In the genomic region with DNA sequence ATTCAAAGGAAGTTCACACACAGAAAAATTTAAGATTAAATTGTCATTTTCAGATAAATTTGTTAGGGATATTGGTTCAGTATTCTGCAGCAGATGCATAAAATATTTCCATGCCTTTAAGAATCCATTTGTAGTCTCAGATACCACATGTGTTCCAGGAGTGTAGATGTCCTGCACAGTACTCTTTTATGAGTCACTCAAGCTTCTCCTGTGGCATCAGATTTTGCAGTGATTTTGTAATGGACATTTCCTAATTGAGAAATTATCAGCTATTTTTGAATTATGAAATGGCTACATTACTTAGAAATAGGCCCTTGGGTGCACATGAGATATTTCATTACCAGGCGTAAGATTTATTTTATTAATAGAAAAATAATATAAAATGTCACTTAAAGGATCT, we compare ENCODE assay signal across 33 cellular contexts. TPM values are rescaled to one million over a fixed set of nuclear protein-coding genes. Genes with fewer than 3 reads are reported as not detected.
"Had no signal": no experiment of that assay in that cellular context is flagged by ENCODE, and none has a peak within 500 bp of the region (broad histone marks: within the 10 kb centered on the region; RNA-seq: fewer than 3 reads in every experiment).

No MANE protein-coding gene starts in this region.

- ATAC-seq: foreskin keratinocyte; gastroesophageal sphincter; heart left ventricle; left cardiac atrium; left lung; naive thymus-derived CD8-positive, alpha-beta T cell; psoas muscle; right cardiac atrium; stimulated activated naive B cell treated with anti-CD40 and anti-IgM and Interleukin-4, amounts not matched to agents 10 μg/mL and 1 μg/mL and 100 μg/mL, for 72 hours had no signal

- H3K4me1 Mint-ChIP-seq: naive thymus-derived CD8-positive, alpha-beta T cell; stimulated activated naive B cell treated with anti-CD40 and anti-IgM and Interleukin-4, amounts not matched to agents 10 μg/mL and 1 μg/mL and 100 μg/mL, for 72 hours had no signal

- DNase-seq: dermis blood vessel endothelial cell; effector memory CD4-positive, alpha-beta T cell; heart left ventricle; left cardiac atrium; left lung; mesendoderm; midbrain; naive thymus-derived CD8-positive, alpha-beta T cell; nephron progenitor cell; occipital lobe; ovary; posterior cingulate gyrus; psoas muscle; right cardiac atrium; sigmoid colon; stimulated activated CD4-positive, alpha-beta T cell treated with anti-CD3 and anti-CD28 coated beads, Interleukin-4, amount 100 ng/mL, for 4 hours; stimulated activated naive B cell treated with anti-CD40 and anti-IgM and Interleukin-4, amounts not matched to agents 10 μg/mL and 1 μg/mL and 100 μg/mL, for 72 hours; upper lobe of left lung had no signal

- H3K4me3 Mint-ChIP-seq: naive thymus-derived CD8-positive, alpha-beta T cell; nephron progenitor cell; stimulated activated naive B cell treated with anti-CD40 and anti-IgM and Interleukin-4, amounts not matched to agents 10 μg/mL and 1 μg/mL and 100 μg/mL, for 72 hours; stimulated activated naive CD8-positive, alpha-beta T cell treated with anti-CD3 and anti-CD28 coated beads, Interleukin-15, Interleukin-2, amounts not matched to agents 100 ng/mL and 50 ng/mL, for 24 hours had no signal

- H3K36me3 Mint-ChIP-seq: naive thymus-derived CD8-positive, alpha-beta T cell; stimulated activated naive B cell treated with anti-CD40 and anti-IgM and Interleukin-4, amounts not matched to agents 10 μg/mL and 1 μg/mL and 100 μg/mL, for 72 hours had no signal

- H3K27ac Mint-ChIP-seq: naive thymus-derived CD8-positive, alpha-beta T cell; nephron progenitor cell; stimulated activated naive B cell treated with anti-CD40 and anti-IgM and Interleukin-4, amounts not matched to agents 10 μg/mL and 1 μg/mL and 100 μg/mL, for 72 hours; stimulated activated naive CD8-positive, alpha-beta T cell treated with anti-CD3 and anti-CD28 coated beads, Interleukin-15, Interleukin-2, amounts not matched to agents 100 ng/mL and 50 ng/mL, for 24 hours had no signal

- H3K4me3 ChIP-seq: coronary artery, gastroesophageal sphincter, heart left ventricle, hepatocyte, left lung, ovary, psoas muscle, sigmoid colon, thoracic aorta, tibial nerve, upper lobe of left lung had no signal

- H3K9me3 Mint-ChIP-seq: stimulated activated naive CD8-positive, alpha-beta T cell treated with anti-CD3 and anti-CD28 coated beads, Interleukin-15, Interleukin-2, amounts not matched to agents 100 ng/mL and 50 ng/mL, for 24 hours had no signal

RNA-seq across cellular contexts. Expression of gene MMP3, which starts 18.9 kb away (rescaled TPM):
- total RNA-seq: chondrocyte; dermis blood vessel endothelial cell; endothelial cell of umbilical vein; heart left ventricle; kidney epithelial cell; left cardiac atrium; lung microvascular endothelial cell; myocyte; naive thymus-derived CD8-positive, alpha-beta T cell; occipital lobe; renal cortical epithelial cell; right cardiac atrium; skeletal muscle tissue had no signal
- polyA plus RNA-seq: endothelial cell of umbilical vein; heart left ventricle; naive thymus-derived CD8-positive, alpha-beta T cell; right cardiac atrium had no signal

RNA-seq across cellular contexts. Expression of gene MMP1, which starts 26.6 kb away (rescaled TPM):
- total RNA-seq: gastroesophageal sphincter; lower leg skin; naive thymus-derived CD8-positive, alpha-beta T cell; occipital lobe; tibial nerve had no signal
- polyA plus RNA-seq: naive thymus-derived CD8-positive, alpha-beta T cell had no signal

RNA-seq across cellular contexts. Expression of gene MMP10, which starts 44.1 kb away (rescaled TPM):
- total RNA-seq: heart left ventricle; left cardiac atrium; lower leg skin; myocyte; naive thymus-derived CD8-positive, alpha-beta T cell; occipital lobe; psoas muscle; right cardiac atrium; sigmoid colon; skeletal muscle tissue; thoracic aorta; tibial nerve had no signal
- polyA plus RNA-seq: heart left ventricle; naive thymus-derived CD8-positive, alpha-beta T cell; right cardiac atrium had no signal

RNA-seq across cellular contexts. Expression of gene MMP12, which starts 50.2 kb away (rescaled TPM):
- total RNA-seq: dermis blood vessel endothelial cell; endothelial cell of umbilical vein; foreskin keratinocyte; gastroesophageal sphincter; kidney epithelial cell; left cardiac atrium; lung microvascular endothelial cell; myocyte; naive thymus-derived CD8-positive, alpha-beta T cell; occipital lobe; ovary; psoas muscle; right cardiac atrium; skeletal muscle tissue; thoracic aorta; tibial nerve had no signal
- polyA plus RNA-seq: endothelial cell of umbilical vein; foreskin keratinocyte; heart left ventricle; naive thymus-derived CD8-positive, alpha-beta T cell; ovary; psoas muscle; right cardiac atrium had no signal
